ENCODE assay signal across 29 cellular contexts in genomic region chr4:174505892-174506291, GRCh38. TPM values are rescaled to one million over a fixed set of nuclear protein-coding genes. Genes with fewer than 3 reads are reported as not detected.
"Had no signal": no experiment of that assay in that cellular context is flagged by ENCODE, and none has a peak within 500 bp of the region (broad histone marks: within the 10 kb centered on the region; RNA-seq: fewer than 3 reads in every experiment).

No MANE protein-coding gene starts in this region.

- DNase-seq: activated CD4-positive, alpha-beta T cell treated with anti-CD3 and anti-CD28 coated beads, Interleukin-2, amount 10 ng/mL, durations not matched to agents 24 days and 14 days; activated CD4-positive, alpha-beta T cell treated with anti-CD3 and anti-CD28 coated beads, Interleukin-2, amount 50 U/mL, for 48 hours; activated CD8-positive, alpha-beta T cell treated with anti-CD3 and anti-CD28 coated beads, Interleukin-2, amount 10 ng/mL, durations not matched to agents 7 days and 5 days; activated gamma-delta T cell; activated naive CD4-positive, alpha-beta T cell treated with Interleukin-2 at 50 U/mL for 16 hours; activated naive CD8-positive, alpha-beta T cell treated with anti-CD3 and anti-CD28 coated beads, Interleukin-2, amount 10 ng/mL, durations not matched to agents 7 days and 5 days; activated T-cell treated with anti-CD3 and anti-CD28 coated beads, Interleukin-2, amount 50 U/mL, for 24 hours; amygdala; central memory CD4-positive, alpha-beta T cell; Kasumi-1; KG1; MG63; NCI-H1048; NCI-H1105 treated with DMSO at 0.1 percent for 48 hours; NCI-H1436; NCI-H1694; NCI-H1930; NCI-H2081 treated with DMSO at 0.1 percent for 48 hours; NCI-H2171; NCI-H446; NCI-H510A treated with DMSO at 0.1 percent for 48 hours; NCI-H526 treated with DMSO at 0.1 percent for 48 hours; SHP77; SJCRH30; T1000 had no signal

- H3K4me3 ChIP-seq: ascending aorta, MG63, SJCRH30, SK-N-MC had no signal

- H3K27ac Mint-ChIP-seq: activated CD4-positive, alpha-beta T cell treated with anti-CD3 and anti-CD28 coated beads, Interleukin-2, amount 10 ng/mL, durations not matched to agents 24 days and 14 days; activated CD8-positive, alpha-beta T cell treated with anti-CD3 and anti-CD28 coated beads, Interleukin-2, amount 10 ng/mL, durations not matched to agents 7 days and 5 days; activated naive CD4-positive, alpha-beta T cell treated with anti-CD3 and anti-CD28 coated beads, Interleukin-2, amount 50 U/mL, for 24 hours; activated naive CD8-positive, alpha-beta T cell treated with anti-CD3 and anti-CD28 coated beads, Interleukin-2, amount 10 ng/mL, durations not matched to agents 7 days and 5 days; activated T-cell treated with anti-CD3 and anti-CD28 coated beads, Interleukin-2, amount 50 U/mL, for 24 hours; activated T-helper 2 cell treated with anti-CD3 and anti-CD28 coated beads, Interferon-gamma antibody, Interleukin-2, Interleukin-4, amounts not matched to agents 10 μg/mL and 5 μg/mL and 100 μg/mL, durations not matched to agents 14 hours and 24 hours and 36 hours had no signal

- H3K9me3 Mint-ChIP-seq: activated CD4-positive, alpha-beta T cell treated with anti-CD3 and anti-CD28 coated beads, Interleukin-2, amount 10 ng/mL, durations not matched to agents 24 days and 14 days; activated naive CD4-positive, alpha-beta T cell treated with anti-CD3 and anti-CD28 coated beads, Interleukin-2, amount 50 U/mL, for 24 hours; activated naive CD8-positive, alpha-beta T cell treated with anti-CD3 and anti-CD28 coated beads, Interleukin-2, amount 10 ng/mL, durations not matched to agents 7 days and 5 days; activated T-cell treated with anti-CD3 and anti-CD28 coated beads, Interleukin-2, amount 50 U/mL, for 24 hours; activated T-helper 2 cell treated with anti-CD3 and anti-CD28 coated beads, Interferon-gamma antibody, Interleukin-2, Interleukin-4, amounts not matched to agents 10 μg/mL and 5 μg/mL and 100 μg/mL, durations not matched to agents 14 hours and 24 hours and 36 hours had no signal

- H3K27me3 Mint-ChIP-seq: activated CD4-positive, alpha-beta T cell treated with anti-CD3 and anti-CD28 coated beads, Interleukin-2, amount 10 ng/mL, durations not matched to agents 24 days and 14 days; activated naive CD4-positive, alpha-beta T cell treated with anti-CD3 and anti-CD28 coated beads, Interleukin-2, amount 50 U/mL, for 24 hours; activated naive CD8-positive, alpha-beta T cell treated with anti-CD3 and anti-CD28 coated beads, Interleukin-2, amount 10 ng/mL, durations not matched to agents 7 days and 5 days; activated T-cell treated with anti-CD3 and anti-CD28 coated beads, Interleukin-2, amount 50 U/mL, for 24 hours had no signal

- H3K36me3 ChIP-seq: ascending aorta, MG63, SJCRH30 had no signal

- H3K4me1 Mint-ChIP-seq: activated CD4-positive, alpha-beta T cell treated with anti-CD3 and anti-CD28 coated beads, Interleukin-2, amount 10 ng/mL, durations not matched to agents 24 days and 14 days; activated naive CD4-positive, alpha-beta T cell treated with anti-CD3 and anti-CD28 coated beads, Interleukin-2, amount 50 U/mL, for 24 hours; activated naive CD8-positive, alpha-beta T cell treated with anti-CD3 and anti-CD28 coated beads, Interleukin-2, amount 10 ng/mL, durations not matched to agents 7 days and 5 days had no signal

- H3K36me3 Mint-ChIP-seq: activated naive CD4-positive, alpha-beta T cell treated with anti-CD3 and anti-CD28 coated beads, Interleukin-2, amount 50 U/mL, for 24 hours had no signal

- H3K27me3 ChIP-seq: ascending aorta, MG63, SJCRH30 had no signal

- H3K4me3 Mint-ChIP-seq: activated CD4-positive, alpha-beta T cell treated with anti-CD3 and anti-CD28 coated beads, Interleukin-2, amount 10 ng/mL, durations not matched to agents 24 days and 14 days; activated CD8-positive, alpha-beta T cell treated with anti-CD3 and anti-CD28 coated beads, Interleukin-2, amount 10 ng/mL, durations not matched to agents 7 days and 5 days; activated naive CD4-positive, alpha-beta T cell treated with anti-CD3 and anti-CD28 coated beads, Interleukin-2, amount 50 U/mL, for 24 hours; activated naive CD8-positive, alpha-beta T cell treated with anti-CD3 and anti-CD28 coated beads, Interleukin-2, amount 10 ng/mL, durations not matched to agents 7 days and 5 days; activated T-cell treated with anti-CD3 and anti-CD28 coated beads, Interleukin-2, amount 50 U/mL, for 24 hours had no signal

RNA-seq across cellular contexts. Expression of gene HPGD, which starts 16.4 kb away (rescaled TPM):
- total RNA-seq: SJCRH30 had no signal
